In the genomic region with DNA sequence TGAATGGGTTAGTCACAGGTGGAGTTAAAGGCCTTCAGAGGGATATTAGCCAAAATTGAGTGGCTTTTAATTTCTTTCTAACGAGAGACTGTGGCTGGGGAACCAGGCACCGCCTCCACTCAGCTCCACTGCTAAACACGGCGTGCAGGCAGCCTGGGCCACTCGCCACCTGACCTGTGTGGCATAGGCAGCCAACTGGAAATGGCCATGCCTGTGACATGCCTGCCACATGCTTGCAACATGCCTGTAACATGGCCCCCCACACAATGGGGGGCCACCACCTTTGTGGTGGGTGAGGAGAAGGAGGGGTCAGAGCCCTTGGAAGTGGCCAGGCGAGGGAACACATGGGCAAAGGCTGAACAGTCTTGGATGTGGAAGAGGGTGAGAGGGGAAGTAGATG, we compare ENCODE assay signal across 28 cellular contexts.
"Had no signal": no experiment of that assay in that cellular context is flagged by ENCODE, and none has a peak within 500 bp of the region (broad histone marks: within the 10 kb centered on the region; RNA-seq: fewer than 3 reads in every experiment).

No MANE protein-coding gene starts in this region.

- H2AFZ ChIP-seq: neural progenitor cell, parathyroid adenoma had no signal

- H3K27ac ChIP-seq: colonic mucosa, epithelial cell of prostate, gastroesophageal sphincter, heart right ventricle, neural progenitor cell, parathyroid adenoma, psoas muscle, sigmoid colon, suprapubic skin, transverse colon, vagina had no signal

- H3K27ac Mint-ChIP-seq: dendritic cell treated with granulocyte-macrophage colony-stimulating factor and Interleukin-4, amounts not matched to agents 40 ng/mL and 50 ng/mL, for 4 days; endodermal cell; mesothelial cell of epicardium; natural killer cell treated with Interleukin-12 subunit alpha and Interleukin-12 subunit beta and Interleukin-15 and Interleukin-18, amount 100 ng/mL, for 72 hours; neural progenitor cell; stimulated activated memory B cell treated with anti-CD40 and anti-IgM and Interleukin-4, amounts not matched to agents 10 μg/mL and 1 μg/mL and 100 μg/mL, for 72 hours; stimulated activated naive CD8-positive, alpha-beta T cell treated with anti-CD3 and anti-CD28 coated beads, Interleukin-15, Interleukin-2, amounts not matched to agents 100 ng/mL and 50 ng/mL, for 24 hours had no signal

- DNase-seq: colonic mucosa; effector CD8-positive, alpha-beta T cell; endodermal cell; foreskin fibroblast; heart right ventricle; hippocampal formation; mesenchymal stem cell; mucosa of descending colon; naive B cell; psoas muscle; right cardiac atrium; sigmoid colon; stimulated activated CD4-positive, alpha-beta T cell treated with anti-CD3 and anti-CD28 coated beads, Interleukin-4, amount 100 ng/mL, for 4 hours; transverse colon had no signal

- H3K36me3 Mint-ChIP-seq: mesothelial cell of epicardium; neural progenitor cell; stimulated activated memory B cell treated with anti-CD40 and anti-IgM and Interleukin-4, amounts not matched to agents 10 μg/mL and 1 μg/mL and 100 μg/mL, for 72 hours had no signal

- H3K9me3 ChIP-seq: colonic mucosa, gastroesophageal sphincter, heart right ventricle, mucosa of descending colon, psoas muscle, sigmoid colon, suprapubic skin, transverse colon, vagina had no signal

- H3K4me3 Mint-ChIP-seq: dendritic cell treated with granulocyte-macrophage colony-stimulating factor and Interleukin-4, amounts not matched to agents 40 ng/mL and 50 ng/mL, for 4 days; endodermal cell; mesothelial cell of epicardium; naive B cell; natural killer cell treated with Interleukin-12 subunit alpha and Interleukin-12 subunit beta and Interleukin-15 and Interleukin-18, amount 100 ng/mL, for 72 hours; stimulated activated memory B cell treated with anti-CD40 and anti-IgM and Interleukin-4, amounts not matched to agents 10 μg/mL and 1 μg/mL and 100 μg/mL, for 72 hours; stimulated activated naive CD8-positive, alpha-beta T cell treated with anti-CD3 and anti-CD28 coated beads, Interleukin-15, Interleukin-2, amounts not matched to agents 100 ng/mL and 50 ng/mL, for 24 hours had no signal

- FAIRE-seq: keratinocyte had no signal

- H3K9ac ChIP-seq: neural progenitor cell, parathyroid adenoma had no signal

- H3K4me1 ChIP-seq: colonic mucosa, parathyroid adenoma, psoas muscle had no signal

- H3K9me3 Mint-ChIP-seq: dendritic cell treated with granulocyte-macrophage colony-stimulating factor and Interleukin-4, amounts not matched to agents 40 ng/mL and 50 ng/mL, for 4 days; endodermal cell; mesothelial cell of epicardium; natural killer cell treated with Interleukin-12 subunit alpha and Interleukin-12 subunit beta and Interleukin-15 and Interleukin-18, amount 100 ng/mL, for 72 hours; stimulated activated memory B cell treated with anti-CD40 and anti-IgM and Interleukin-4, amounts not matched to agents 10 μg/mL and 1 μg/mL and 100 μg/mL, for 72 hours; stimulated activated naive CD8-positive, alpha-beta T cell treated with anti-CD3 and anti-CD28 coated beads, Interleukin-15, Interleukin-2, amounts not matched to agents 100 ng/mL and 50 ng/mL, for 24 hours had no signal

- ATAC-seq: esophagus mucosa; gastroesophageal sphincter; heart right ventricle; left lobe of liver; mucosa of descending colon; psoas muscle; right cardiac atrium; stimulated activated memory B cell treated with anti-CD40 and anti-IgM and Interleukin-4, amounts not matched to agents 10 μg/mL and 1 μg/mL and 100 μg/mL, for 72 hours had no signal

- H3K4me1 Mint-ChIP-seq: stimulated activated memory B cell treated with anti-CD40 and anti-IgM and Interleukin-4, amounts not matched to agents 10 μg/mL and 1 μg/mL and 100 μg/mL, for 72 hours had no signal

- H3K79me2 ChIP-seq: parathyroid adenoma had no signal

- H3K36me3 ChIP-seq: colonic mucosa, gastroesophageal sphincter, heart right ventricle, neural progenitor cell, sigmoid colon, suprapubic skin, transverse colon, vagina had no signal

- H3K4me3 ChIP-seq: colonic mucosa, gastroesophageal sphincter, heart right ventricle, mucosa of descending colon, neural progenitor cell, psoas muscle, sigmoid colon, suprapubic skin, transverse colon, vagina had no signal
